Comparison of ENCODE assay signal across 1 cellular context in the genomic region with DNA sequence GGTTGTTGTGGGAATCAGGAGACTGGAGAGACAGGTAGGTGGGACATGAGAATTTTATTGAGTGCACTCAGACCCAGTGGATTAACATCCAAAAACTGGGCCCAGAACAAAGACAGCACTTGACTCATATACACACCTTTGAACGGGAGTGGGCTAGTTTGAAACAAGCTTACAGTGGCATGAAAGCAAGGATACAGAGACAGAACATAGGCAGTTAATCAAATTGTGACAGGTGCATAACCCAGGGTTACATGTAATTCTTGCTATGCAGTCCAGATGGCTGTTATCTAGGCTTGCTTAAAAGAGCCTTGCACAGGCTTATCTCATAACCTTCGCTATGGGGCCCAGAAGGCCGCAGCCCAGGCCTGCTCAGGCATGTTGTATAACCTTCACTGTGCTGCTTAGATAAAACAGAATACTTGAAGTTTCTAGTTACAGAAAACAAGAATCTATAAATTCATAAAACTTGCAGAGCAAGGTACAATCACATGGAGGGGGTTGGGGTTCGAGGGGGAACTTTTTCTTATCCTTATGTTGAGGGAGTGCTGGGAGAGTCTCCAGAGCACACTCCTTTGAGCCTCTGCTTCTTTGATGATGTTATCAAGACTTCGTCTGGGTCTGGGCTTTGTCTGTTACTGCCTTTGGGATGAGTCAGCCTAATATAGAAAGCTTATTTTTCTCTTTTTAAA.
A peak's percentile ranks its signal among the peaks of the same experiment; 100 is the strongest.
TF ChIP-seq lines count a peak whose summit lies in the region.

No MANE protein-coding gene starts in this region.

TF ChIP-seq in K562, 482 proteins besides CTCF, POLR2A, EP300 and RAD21 (continued from another document and continues in another):
- TF ChIP-seq, protein P1, sequence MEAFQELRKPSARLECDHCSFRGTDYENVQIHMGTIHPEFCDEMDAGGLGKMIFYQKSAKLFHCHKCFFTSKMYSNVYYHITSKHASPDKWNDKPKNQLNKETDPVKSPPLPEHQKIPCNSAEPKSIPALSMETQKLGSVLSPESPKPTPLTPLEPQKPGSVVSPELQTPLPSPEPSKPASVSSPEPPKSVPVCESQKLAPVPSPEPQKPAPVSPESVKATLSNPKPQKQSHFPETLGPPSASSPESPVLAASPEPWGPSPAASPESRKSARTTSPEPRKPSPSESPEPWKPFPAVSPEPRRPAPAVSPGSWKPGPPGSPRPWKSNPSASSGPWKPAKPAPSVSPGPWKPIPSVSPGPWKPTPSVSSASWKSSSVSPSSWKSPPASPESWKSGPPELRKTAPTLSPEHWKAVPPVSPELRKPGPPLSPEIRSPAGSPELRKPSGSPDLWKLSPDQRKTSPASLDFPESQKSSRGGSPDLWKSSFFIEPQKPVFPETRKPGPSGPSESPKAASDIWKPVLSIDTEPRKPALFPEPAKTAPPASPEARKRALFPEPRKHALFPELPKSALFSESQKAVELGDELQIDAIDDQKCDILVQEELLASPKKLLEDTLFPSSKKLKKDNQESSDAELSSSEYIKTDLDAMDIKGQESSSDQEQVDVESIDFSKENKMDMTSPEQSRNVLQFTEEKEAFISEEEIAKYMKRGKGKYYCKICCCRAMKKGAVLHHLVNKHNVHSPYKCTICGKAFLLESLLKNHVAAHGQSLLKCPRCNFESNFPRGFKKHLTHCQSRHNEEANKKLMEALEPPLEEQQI (IDR thresholded peaks at IDR 0.05): peak; percentile 34; the same call in 1 of the 2 replicates
- no peak for TF ChIP-seq MAFF (IDR thresholded peaks at IDR 0.05; ENCODE audit: low read length)
- no peak for TF ChIP-seq CBX2 (IDR thresholded peaks at IDR 0.05; ENCODE audit: insufficient read depth, low read length, poor library complexity, severe bottlenecking)
- no peak for TF ChIP-seq POLR2H (tag; IDR thresholded peaks at IDR 0.05; ENCODE audit: low read depth)
- no peak for TF ChIP-seq ARHGAP35 (IDR thresholded peaks at IDR 0.05; ENCODE audit: partially characterized antibody)
- no peak for TF ChIP-seq TARDBP (IDR thresholded peaks at IDR 0.05)
- TF ChIP-seq POLR2B (IDR thresholded peaks at IDR 0.05; ENCODE audit: low read depth, partially characterized antibody): no peak
- TF ChIP-seq, protein P2, sequence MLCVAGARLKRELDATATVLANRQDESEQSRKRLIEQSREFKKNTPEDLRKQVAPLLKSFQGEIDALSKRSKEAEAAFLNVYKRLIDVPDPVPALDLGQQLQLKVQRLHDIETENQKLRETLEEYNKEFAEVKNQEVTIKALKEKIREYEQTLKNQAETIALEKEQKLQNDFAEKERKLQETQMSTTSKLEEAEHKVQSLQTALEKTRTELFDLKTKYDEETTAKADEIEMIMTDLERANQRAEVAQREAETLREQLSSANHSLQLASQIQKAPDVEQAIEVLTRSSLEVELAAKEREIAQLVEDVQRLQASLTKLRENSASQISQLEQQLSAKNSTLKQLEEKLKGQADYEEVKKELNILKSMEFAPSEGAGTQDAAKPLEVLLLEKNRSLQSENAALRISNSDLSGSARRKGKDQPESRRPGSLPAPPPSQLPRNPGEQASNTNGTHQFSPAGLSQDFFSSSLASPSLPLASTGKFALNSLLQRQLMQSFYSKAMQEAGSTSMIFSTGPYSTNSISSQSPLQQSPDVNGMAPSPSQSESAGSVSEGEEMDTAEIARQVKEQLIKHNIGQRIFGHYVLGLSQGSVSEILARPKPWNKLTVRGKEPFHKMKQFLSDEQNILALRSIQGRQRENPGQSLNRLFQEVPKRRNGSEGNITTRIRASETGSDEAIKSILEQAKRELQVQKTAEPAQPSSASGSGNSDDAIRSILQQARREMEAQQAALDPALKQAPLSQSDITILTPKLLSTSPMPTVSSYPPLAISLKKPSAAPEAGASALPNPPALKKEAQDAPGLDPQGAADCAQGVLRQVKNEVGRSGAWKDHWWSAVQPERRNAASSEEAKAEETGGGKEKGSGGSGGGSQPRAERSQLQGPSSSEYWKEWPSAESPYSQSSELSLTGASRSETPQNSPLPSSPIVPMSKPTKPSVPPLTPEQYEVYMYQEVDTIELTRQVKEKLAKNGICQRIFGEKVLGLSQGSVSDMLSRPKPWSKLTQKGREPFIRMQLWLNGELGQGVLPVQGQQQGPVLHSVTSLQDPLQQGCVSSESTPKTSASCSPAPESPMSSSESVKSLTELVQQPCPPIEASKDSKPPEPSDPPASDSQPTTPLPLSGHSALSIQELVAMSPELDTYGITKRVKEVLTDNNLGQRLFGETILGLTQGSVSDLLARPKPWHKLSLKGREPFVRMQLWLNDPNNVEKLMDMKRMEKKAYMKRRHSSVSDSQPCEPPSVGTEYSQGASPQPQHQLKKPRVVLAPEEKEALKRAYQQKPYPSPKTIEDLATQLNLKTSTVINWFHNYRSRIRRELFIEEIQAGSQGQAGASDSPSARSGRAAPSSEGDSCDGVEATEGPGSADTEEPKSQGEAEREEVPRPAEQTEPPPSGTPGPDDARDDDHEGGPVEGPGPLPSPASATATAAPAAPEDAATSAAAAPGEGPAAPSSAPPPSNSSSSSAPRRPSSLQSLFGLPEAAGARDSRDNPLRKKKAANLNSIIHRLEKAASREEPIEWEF (CRISPR knock-in tag; IDR thresholded peaks at IDR 0.05): no peak; the same call in 1 of the 2 replicates
- no peak for TF ChIP-seq CEBPG (CRISPR knock-in tag; IDR thresholded peaks at IDR 0.05)
- no peak for TF ChIP-seq CEBPG (tag; conservative IDR thresholded peaks at IDR 0.05 in 1 of 2, IDR thresholded peaks at IDR 0.05 in 1 of 2)
- no peak for TF ChIP-seq CREBBP (IDR thresholded peaks at IDR 0.05; ENCODE audit: low read depth, low read length)
- TF ChIP-seq ZNF41 (CRISPR knock-in tag; conservative IDR thresholded peaks at IDR 0.05): no peak
- no peak for TF ChIP-seq U2AF1 (optimal IDR thresholded peaks at IDR 0.05; ENCODE audit: low read depth, low read length)
- TF ChIP-seq PTRF (tag; IDR thresholded peaks at IDR 0.05): no peak
- peak; percentile 71; the same call in 1 of the 2 replicates for TF ChIP-seq FOXM1 (IDR thresholded peaks at IDR 0.05; ENCODE audit: low read depth)
- TF ChIP-seq FOXM1 (CRISPR knock-in tag; IDR thresholded peaks at IDR 0.05; ENCODE audit: low read depth): no peak
- no peak for TF ChIP-seq LARP7 (IDR thresholded peaks at IDR 0.05)
- peak; percentile 94 for TF ChIP-seq HLTF (IDR thresholded peaks at IDR 0.05)
- TF ChIP-seq ARID1B (IDR thresholded peaks at IDR 0.05): peak; percentile 92
- peak; percentile 86 for TF ChIP-seq LEF1 (IDR thresholded peaks at IDR 0.05)
- no peak for TF ChIP-seq SREBF2 (CRISPR knock-in tag; IDR thresholded peaks at IDR 0.05)
- no peak for TF ChIP-seq ZC3H8 (IDR thresholded peaks at IDR 0.05)
- 0 out of 2 replicates have a peak, but pooled peaks have one; percentile 25 for TF ChIP-seq NR2C1 (IDR thresholded peaks at IDR 0.05)
- peak; percentile 60 for TF ChIP-seq NR2C1 (tag; IDR thresholded peaks at IDR 0.05)
- peak; percentile 93 for TF ChIP-seq NCOR1 (IDR thresholded peaks at IDR 0.05)
- TF ChIP-seq, protein P3, sequence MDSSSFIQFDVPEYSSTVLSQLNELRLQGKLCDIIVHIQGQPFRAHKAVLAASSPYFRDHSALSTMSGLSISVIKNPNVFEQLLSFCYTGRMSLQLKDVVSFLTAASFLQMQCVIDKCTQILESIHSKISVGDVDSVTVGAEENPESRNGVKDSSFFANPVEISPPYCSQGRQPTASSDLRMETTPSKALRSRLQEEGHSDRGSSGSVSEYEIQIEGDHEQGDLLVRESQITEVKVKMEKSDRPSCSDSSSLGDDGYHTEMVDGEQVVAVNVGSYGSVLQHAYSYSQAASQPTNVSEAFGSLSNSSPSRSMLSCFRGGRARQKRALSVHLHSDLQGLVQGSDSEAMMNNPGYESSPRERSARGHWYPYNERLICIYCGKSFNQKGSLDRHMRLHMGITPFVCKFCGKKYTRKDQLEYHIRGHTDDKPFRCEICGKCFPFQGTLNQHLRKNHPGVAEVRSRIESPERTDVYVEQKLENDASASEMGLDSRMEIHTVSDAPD (CRISPR knock-in tag; IDR thresholded peaks at IDR 0.05): no peak
- TF ChIP-seq, protein P4, sequence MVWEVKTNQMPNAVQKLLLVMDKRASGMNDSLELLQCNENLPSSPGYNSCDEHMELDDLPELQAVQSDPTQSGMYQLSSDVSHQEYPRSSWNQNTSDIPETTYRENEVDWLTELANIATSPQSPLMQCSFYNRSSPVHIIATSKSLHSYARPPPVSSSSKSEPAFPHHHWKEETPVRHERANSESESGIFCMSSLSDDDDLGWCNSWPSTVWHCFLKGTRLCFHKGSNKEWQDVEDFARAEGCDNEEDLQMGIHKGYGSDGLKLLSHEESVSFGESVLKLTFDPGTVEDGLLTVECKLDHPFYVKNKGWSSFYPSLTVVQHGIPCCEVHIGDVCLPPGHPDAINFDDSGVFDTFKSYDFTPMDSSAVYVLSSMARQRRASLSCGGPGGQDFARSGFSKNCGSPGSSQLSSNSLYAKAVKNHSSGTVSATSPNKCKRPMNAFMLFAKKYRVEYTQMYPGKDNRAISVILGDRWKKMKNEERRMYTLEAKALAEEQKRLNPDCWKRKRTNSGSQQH (CRISPR knock-in tag; IDR thresholded peaks at IDR 0.05): no peak
- no peak; the same call in 1 of the 2 replicates for TF ChIP-seq TEAD2 (tag; IDR thresholded peaks at IDR 0.05)
- TF ChIP-seq ARNT (IDR thresholded peaks at IDR 0.05): peak; percentile 45 to 66; a peak in 3 of 4 replicates
- TF ChIP-seq SETDB1 (IDR thresholded peaks at IDR 0.05; ENCODE audit: low read length): no peak
- TF ChIP-seq JUNB (CRISPR knock-in tag; conservative IDR thresholded peaks at IDR 0.05): no peak
- peak; percentile 87 for TF ChIP-seq ZEB2 (IDR thresholded peaks at IDR 0.05)
- no peak for TF ChIP-seq SRSF7 (optimal IDR thresholded peaks at IDR 0.05; ENCODE audit: low read depth, low read length)
- no peak for TF ChIP-seq ZBTB8A (IDR thresholded peaks at IDR 0.05; ENCODE audit: partially characterized antibody)
- TF ChIP-seq BRF1 (IDR thresholded peaks at IDR 0.05; ENCODE audit: borderline replicate concordance, extremely low read depth, insufficient read length): no peak
- TF ChIP-seq BCL6 (CRISPR knock-in tag; IDR thresholded peaks at IDR 0.05): no peak
- no peak for TF ChIP-seq TAF9B (IDR thresholded peaks at IDR 0.05; ENCODE audit: partially characterized antibody)
- peak; percentile 80; the same call in 1 of the 2 replicates for TF ChIP-seq DPF2 (IDR thresholded peaks at IDR 0.05)
- TF ChIP-seq ZNF586 (CRISPR knock-in tag; conservative IDR thresholded peaks at IDR 0.05): no peak
- TF ChIP-seq SAFB2 (IDR thresholded peaks at IDR 0.05; ENCODE audit: borderline replicate concordance, low read depth, low read length, severe bottlenecking): no peak
- TF ChIP-seq SLC30A9 (CRISPR knock-in tag; IDR thresholded peaks at IDR 0.05): no peak
- TF ChIP-seq PHF21A (IDR thresholded peaks at IDR 0.05; ENCODE audit: borderline replicate concordance, low read depth): no peak
- no peak for TF ChIP-seq HCFC1 (IDR thresholded peaks at IDR 0.05; ENCODE audit: low read depth, low read length)
- TF ChIP-seq NR1H2 (CRISPR knock-in tag; IDR thresholded peaks at IDR 0.05): no peak
- no peak for TF ChIP-seq FOXA1 (IDR thresholded peaks at IDR 0.05; ENCODE audit: borderline replicate concordance)
- peak; percentile 85 for TF ChIP-seq XRCC3 (IDR thresholded peaks at IDR 0.05)
- no peak for TF ChIP-seq KLF6 (CRISPR knock-in tag; IDR thresholded peaks at IDR 0.05; ENCODE audit: borderline replicate concordance)
- TF ChIP-seq BRD9 (IDR thresholded peaks at IDR 0.05; ENCODE audit: low read depth, partially characterized antibody): no peak
- no peak for TF ChIP-seq BMI1 (IDR thresholded peaks at IDR 0.05; ENCODE audit: low read length)
- TF ChIP-seq, protein P5, sequence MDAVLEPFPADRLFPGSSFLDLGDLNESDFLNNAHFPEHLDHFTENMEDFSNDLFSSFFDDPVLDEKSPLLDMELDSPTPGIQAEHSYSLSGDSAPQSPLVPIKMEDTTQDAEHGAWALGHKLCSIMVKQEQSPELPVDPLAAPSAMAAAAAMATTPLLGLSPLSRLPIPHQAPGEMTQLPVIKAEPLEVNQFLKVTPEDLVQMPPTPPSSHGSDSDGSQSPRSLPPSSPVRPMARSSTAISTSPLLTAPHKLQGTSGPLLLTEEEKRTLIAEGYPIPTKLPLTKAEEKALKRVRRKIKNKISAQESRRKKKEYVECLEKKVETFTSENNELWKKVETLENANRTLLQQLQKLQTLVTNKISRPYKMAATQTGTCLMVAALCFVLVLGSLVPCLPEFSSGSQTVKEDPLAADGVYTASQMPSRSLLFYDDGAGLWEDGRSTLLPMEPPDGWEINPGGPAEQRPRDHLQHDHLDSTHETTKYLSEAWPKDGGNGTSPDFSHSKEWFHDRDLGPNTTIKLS (IDR thresholded peaks at IDR 0.05; ENCODE audit: borderline replicate concordance, low read depth): no peak
- TF ChIP-seq, protein P6, sequence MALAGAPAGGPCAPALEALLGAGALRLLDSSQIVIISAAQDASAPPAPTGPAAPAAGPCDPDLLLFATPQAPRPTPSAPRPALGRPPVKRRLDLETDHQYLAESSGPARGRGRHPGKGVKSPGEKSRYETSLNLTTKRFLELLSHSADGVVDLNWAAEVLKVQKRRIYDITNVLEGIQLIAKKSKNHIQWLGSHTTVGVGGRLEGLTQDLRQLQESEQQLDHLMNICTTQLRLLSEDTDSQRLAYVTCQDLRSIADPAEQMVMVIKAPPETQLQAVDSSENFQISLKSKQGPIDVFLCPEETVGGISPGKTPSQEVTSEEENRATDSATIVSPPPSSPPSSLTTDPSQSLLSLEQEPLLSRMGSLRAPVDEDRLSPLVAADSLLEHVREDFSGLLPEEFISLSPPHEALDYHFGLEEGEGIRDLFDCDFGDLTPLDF (CRISPR knock-in tag; IDR thresholded peaks at IDR 0.05): no peak
- TF ChIP-seq MAZ (CRISPR knock-in tag; conservative IDR thresholded peaks at IDR 0.05 in 1 of 2, IDR thresholded peaks at IDR 0.05 in 1 of 2): no peak
- peak; percentile 64 for TF ChIP-seq CXXC5 (CRISPR knock-in tag; IDR thresholded peaks at IDR 0.05)
- no peak for TF ChIP-seq IRF2 (CRISPR knock-in tag; IDR thresholded peaks at IDR 0.05)
- no peak for TF ChIP-seq GATAD2A (IDR thresholded peaks at IDR 0.05)
- TF ChIP-seq NFE2L1 (tag; IDR thresholded peaks at IDR 0.05; ENCODE audit: borderline replicate concordance, low read depth): no peak
